8 cellular contexts compared by ENCODE assay signal in genomic region chr10:88901610-88902327, GRCh38. TPM values are rescaled to one million over a fixed set of nuclear protein-coding genes. Genes with fewer than 3 reads are reported as not detected.
DNase-seq lines count a peak whose midpoint lies in the region; ATAC-seq and TF ChIP-seq lines count a peak whose summit lies in the region.

No MANE protein-coding gene starts in this region.

- TF ChIP-seq CTCF in GM12864 (IDR thresholded peaks at IDR 0.05; ENCODE audit: low read depth, low read length, missing control alignments) (no peak), HL-60 (IDR thresholded peaks at IDR 0.05; ENCODE audit: insufficient read depth, low read length) (no peak), chondrocyte (IDR thresholded peaks at IDR 0.05) (no peak)

- H3K4me3 ChIP-seq in GM12864 (ENCODE audit: low read depth, low read length) (no peak overlapping the region; the same call in 1 of the 2 replicates), HL-60 (replicated peaks; ENCODE audit: insufficient read depth, low read length) (no peak overlapping the region)

- 0 out of 2 replicates have a peak overlapping the region, but pooled peaks have one; percentile 9 for H3K27ac ChIP-seq in HL-60 (replicated peaks)

- no peak overlapping the region for H3K4me3 Mint-ChIP-seq in chondrocyte (ENCODE audit: unreplicated experiment)

- DNase-seq in GM12864 (ENCODE audit: low read depth) (peak; percentile 87), HL-60 (ENCODE audit: low read depth in 1 of 2, low spot score in 1 of 2) (peak in 1 of 2 experiments; percentile 24), chondrocyte (ENCODE audit: low spot score) (no peak), AG08396 (ENCODE audit: low spot score) (no peak), NCI-H345 (lab: John Stamatoyannopoulos, UW) (no peak), NCI-H748 (lab: John Stamatoyannopoulos, UW; ENCODE audit: unreplicated experiment) (no peak)
- no peak for DNase-seq in effector CD4-positive, alpha-beta T cell

- peak; percentile 78 for ATAC-seq in GM21526 (IDR thresholded peaks at IDR 0.05; ENCODE audit: low FRiP score, unreplicated experiment)

- H3K9me3 Mint-ChIP-seq in chondrocyte (ENCODE audit: low read depth): no peaks in the 10 kb centered on the region

- H3K27ac Mint-ChIP-seq in chondrocyte (ENCODE audit: unreplicated experiment): peak overlapping the region; percentile 2

- no peaks in the 10 kb centered on the region for H3K27me3 ChIP-seq in HL-60 (ENCODE audit: insufficient read depth, poor library complexity, severe bottlenecking)

- no peaks in the 10 kb centered on the region for H3K36me3 Mint-ChIP-seq in chondrocyte (ENCODE audit: low read depth)

- no peaks in the 10 kb centered on the region for H3K27me3 Mint-ChIP-seq in chondrocyte (ENCODE audit: low read depth)

- H3K4me1 Mint-ChIP-seq in chondrocyte (ENCODE audit: low read depth): peaks cover 10% of the 10 kb centered on the region

RNA-seq across cellular contexts. Expression of gene STAMBPL1, which starts 21.7 kb away (rescaled TPM):
- total RNA-seq in chondrocyte: 1.6 to 2.7 TPM (median 2.1 TPM) in 3 replicates

RNA-seq across cellular contexts. Expression of gene ANKRD22, which starts 50.1 kb away (rescaled TPM):
- total RNA-seq in chondrocyte: not detected in 3 replicates

RNA-seq across cellular contexts. Expression of gene ACTA2, which starts 50.8 kb away (rescaled TPM):
- 846 to 4,145 TPM (median 3,929 TPM) in 3 replicates for total RNA-seq in chondrocyte
